Comparison of ENCODE assay signal across 20 cellular contexts in the genomic region with DNA sequence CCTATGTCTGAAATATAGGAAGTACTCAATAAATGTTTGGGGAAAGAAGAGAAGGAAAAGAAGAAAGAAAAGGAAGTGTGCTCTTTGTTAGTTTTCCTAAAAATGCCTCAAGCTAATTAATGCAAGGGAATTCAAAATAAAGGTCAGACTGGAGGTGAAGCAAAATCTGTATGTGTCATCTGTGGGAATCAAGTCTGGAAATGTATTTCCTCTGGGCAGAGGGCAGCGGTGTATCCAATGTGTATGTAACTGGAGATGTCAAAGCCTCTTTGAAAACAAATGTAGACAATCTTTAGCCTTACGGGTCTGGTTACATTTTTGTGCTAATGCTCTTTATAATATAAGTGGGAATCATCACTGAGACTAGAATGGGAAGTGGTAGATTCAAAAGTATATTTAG.
DNase-seq lines count a peak whose midpoint lies in the region; ATAC-seq and TF ChIP-seq lines count a peak whose summit lies in the region.
"Had no signal": no experiment of that assay in that cellular context is flagged by ENCODE, and none has a peak within 500 bp of the region (broad histone marks: within the 10 kb centered on the region; RNA-seq: fewer than 3 reads in every experiment).

No MANE protein-coding gene starts in this region.

- H3K4me3 ChIP-seq in GM23338 (no peak overlapping the region), epithelial cell of esophagus (ENCODE audit: low read length) (no peak overlapping the region)
- H3K4me3 ChIP-seq: BLaER1 had no signal

- H3K27me3 Mint-ChIP-seq in GM23338 (ENCODE audit: insufficient read depth, low read depth, poor library complexity): peaks cover 2% of the 10 kb centered on the region
- no peaks in the 10 kb centered on the region for H3K27me3 Mint-ChIP-seq in osteocyte (ENCODE audit: unreplicated experiment)
- H3K27me3 Mint-ChIP-seq: CD4-positive, alpha-beta memory T cell had no signal

- H3K9me2 ChIP-seq in GM23338 (ENCODE audit: insufficient read depth): no peaks in the 10 kb centered on the region

- DNase-seq in GM23338 (ENCODE audit: low spot score): no peak
- DNase-seq in RWPE1 (ENCODE audit: low spot score): peak; percentile 15
- peak; percentile 68 for DNase-seq in epithelial cell of esophagus (ENCODE audit: low read depth)
- DNase-seq in osteocyte (ENCODE audit: extremely low spot score, unreplicated experiment): no peak
- no peak for DNase-seq in SIG-M5 (lab: John Stamatoyannopoulos, UW)
- no peak for DNase-seq in ureter (ENCODE audit: low spot score)
- no peak for DNase-seq in COLO668 (lab: John Stamatoyannopoulos, UW; ENCODE audit: unreplicated experiment)
- DNase-seq: Calu3; CD4-positive, alpha-beta memory T cell; H7; HFFc6; NCI-H1048; NCI-H1436; NCI-H1930; NCI-H446 treated with DMSO at 0.1 percent for 48 hours; NCI-H69; NK-92 treated with Interleukin-12 subunit alpha and Interleukin-12 subunit beta, amount 100 ng/mL, for 24 hours had no signal

- H2AFZ ChIP-seq in GM23338: peak overlapping the region; percentile 64; the same call in 1 of the 2 replicates

- H3K27ac Mint-ChIP-seq in GM23338: peak overlapping the region; percentile 20
- peak overlapping the region; percentile 43 for H3K27ac Mint-ChIP-seq in osteocyte (ENCODE audit: unreplicated experiment)
- H3K27ac Mint-ChIP-seq: CD4-positive, alpha-beta memory T cell; HFFc6 had no signal

- no peaks in the 10 kb centered on the region for H3K27me3 ChIP-seq in GM23338 (ENCODE audit: insufficient read depth)
- H3K27me3 ChIP-seq: BLaER1 had no signal

- H3K79me2 ChIP-seq in GM23338 (replicated peaks; ENCODE audit: insufficient read depth): no peaks in the 10 kb centered on the region

- H3K9me3 Mint-ChIP-seq in GM23338 (no peaks in the 10 kb centered on the region), osteocyte (ENCODE audit: unreplicated experiment) (no peaks in the 10 kb centered on the region)
- H3K9me3 Mint-ChIP-seq: CD4-positive, alpha-beta memory T cell had no signal

- H3F3A ChIP-seq in GM23338 (replicated peaks; ENCODE audit: low read depth): no peaks in the 10 kb centered on the region

- no peak for ATAC-seq in GM23338

- no peaks in the 10 kb centered on the region for H4K20me1 ChIP-seq in GM23338 (replicated peaks; ENCODE audit: insufficient read depth)
- H4K20me1 ChIP-seq: BLaER1 had no signal

- peaks cover 9% of the 10 kb centered on the region; the same call in 1 of the 2 replicates for H3K4me1 ChIP-seq in GM23338 (ENCODE audit: insufficient read depth)
- H3K4me1 ChIP-seq: BLaER1 had no signal

- H3K4me1 Mint-ChIP-seq in GM23338 (peaks cover 8% of the 10 kb centered on the region; the same call in 2 of the 3 replicates), osteocyte (ENCODE audit: unreplicated experiment) (peaks cover 32% of the 10 kb centered on the region)
- H3K4me1 Mint-ChIP-seq: CD4-positive, alpha-beta memory T cell had no signal

- POLR2A ChIA-PET in RWPE1 (lab: Yijun Ruan, JAX; ENCODE audit: low non-redundant PET): no interaction called here

- TF ChIP-seq CTCF in GM23338 (conservative IDR thresholded peaks at IDR 0.05; ENCODE audit: low read depth in 2 of 2): no peak
- no peak for TF ChIP-seq CTCF in RWPE1 (conservative IDR thresholded peaks at IDR 0.05; ENCODE audit: low read depth)
- TF ChIP-seq CTCF in epithelial cell of esophagus (IDR thresholded peaks at IDR 0.05; ENCODE audit: insufficient read depth, low read depth, low read length, missing control alignments): no peak
- no peak for TF ChIP-seq CTCF in osteocyte (IDR thresholded peaks at IDR 0.05)

- no peak overlapping the region for H3K27ac ChIP-seq in GM23338 (ENCODE audit: low read depth)
- H3K27ac ChIP-seq in RWPE1: no peak overlapping the region
- H3K27ac ChIP-seq: BLaER1, HL-60, KMS-11 had no signal

- H3K36me3 Mint-ChIP-seq in GM23338 (ENCODE audit: low read depth) (no peaks in the 10 kb centered on the region), osteocyte (ENCODE audit: unreplicated experiment) (no peaks in the 10 kb centered on the region)
- H3K36me3 Mint-ChIP-seq: CD4-positive, alpha-beta memory T cell had no signal

- H3K4me3 Mint-ChIP-seq in GM23338 (no peak overlapping the region), osteocyte (ENCODE audit: unreplicated experiment) (no peak overlapping the region)
- H3K4me3 Mint-ChIP-seq: CD4-positive, alpha-beta memory T cell; HFFc6 had no signal

- no peaks in the 10 kb centered on the region for H3K36me3 ChIP-seq in GM23338 (ENCODE audit: insufficient read depth)
- H3K36me3 ChIP-seq: BLaER1 had no signal

- CTCF ChIA-PET in RWPE1 (lab: Yijun Ruan, JAX): interaction anchor here (0.6 kb wide), 1 partner anchor 9 kb away, joined by 3 read pairs; no protein-coding TSS in a partner anchor

- no peak overlapping the region for H3K4me2 ChIP-seq in GM23338
- H3K4me2 ChIP-seq: BLaER1, KMS-11 had no signal

TF ChIP-seq in GM23338, 12 proteins besides CTCF, POLR2A, EP300 and RAD21 (continues in another document):
- TF ChIP-seq EZH2 (IDR thresholded peaks at IDR 0.05; ENCODE audit: low read depth, unreplicated experiment): no peak
- TF ChIP-seq STAT1 (IDR thresholded peaks at IDR 0.05; ENCODE audit: unreplicated experiment): no peak
- TF ChIP-seq, protein P1, sequence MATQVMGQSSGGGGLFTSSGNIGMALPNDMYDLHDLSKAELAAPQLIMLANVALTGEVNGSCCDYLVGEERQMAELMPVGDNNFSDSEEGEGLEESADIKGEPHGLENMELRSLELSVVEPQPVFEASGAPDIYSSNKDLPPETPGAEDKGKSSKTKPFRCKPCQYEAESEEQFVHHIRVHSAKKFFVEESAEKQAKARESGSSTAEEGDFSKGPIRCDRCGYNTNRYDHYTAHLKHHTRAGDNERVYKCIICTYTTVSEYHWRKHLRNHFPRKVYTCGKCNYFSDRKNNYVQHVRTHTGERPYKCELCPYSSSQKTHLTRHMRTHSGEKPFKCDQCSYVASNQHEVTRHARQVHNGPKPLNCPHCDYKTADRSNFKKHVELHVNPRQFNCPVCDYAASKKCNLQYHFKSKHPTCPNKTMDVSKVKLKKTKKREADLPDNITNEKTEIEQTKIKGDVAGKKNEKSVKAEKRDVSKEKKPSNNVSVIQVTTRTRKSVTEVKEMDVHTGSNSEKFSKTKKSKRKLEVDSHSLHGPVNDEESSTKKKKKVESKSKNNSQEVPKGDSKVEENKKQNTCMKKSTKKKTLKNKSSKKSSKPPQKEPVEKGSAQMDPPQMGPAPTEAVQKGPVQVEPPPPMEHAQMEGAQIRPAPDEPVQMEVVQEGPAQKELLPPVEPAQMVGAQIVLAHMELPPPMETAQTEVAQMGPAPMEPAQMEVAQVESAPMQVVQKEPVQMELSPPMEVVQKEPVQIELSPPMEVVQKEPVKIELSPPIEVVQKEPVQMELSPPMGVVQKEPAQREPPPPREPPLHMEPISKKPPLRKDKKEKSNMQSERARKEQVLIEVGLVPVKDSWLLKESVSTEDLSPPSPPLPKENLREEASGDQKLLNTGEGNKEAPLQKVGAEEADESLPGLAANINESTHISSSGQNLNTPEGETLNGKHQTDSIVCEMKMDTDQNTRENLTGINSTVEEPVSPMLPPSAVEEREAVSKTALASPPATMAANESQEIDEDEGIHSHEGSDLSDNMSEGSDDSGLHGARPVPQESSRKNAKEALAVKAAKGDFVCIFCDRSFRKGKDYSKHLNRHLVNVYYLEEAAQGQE (IDR thresholded peaks at IDR 0.05; ENCODE audit: unreplicated experiment): no peak
- TF ChIP-seq JUNB (IDR thresholded peaks at IDR 0.05; ENCODE audit: unreplicated experiment): no peak
- no peak for TF ChIP-seq EZH2phosphoT487 (IDR thresholded peaks at IDR 0.05; ENCODE audit: unreplicated experiment)
- TF ChIP-seq CREB1 (CRISPR knock-in tag; IDR thresholded peaks at IDR 0.05; ENCODE audit: low read depth): no peak
- no peak for TF ChIP-seq ZNF331 (CRISPR knock-in tag; IDR thresholded peaks at IDR 0.05; ENCODE audit: low read depth)

Comparison
In these comparisons a context has a peak if more than half of its experiments do, and no peak if none do; other contexts are left out.
1. DNase-seq: peak in RWPE1 (single experiment) and epithelial cell of esophagus (single experiment); none in GM23338 (single experiment), osteocyte (single experiment), SIG-M5 (single experiment), ureter (single experiment) and COLO668 (single experiment).